Comparison of ENCODE assay signal across 8 cellular contexts in the genomic region with DNA sequence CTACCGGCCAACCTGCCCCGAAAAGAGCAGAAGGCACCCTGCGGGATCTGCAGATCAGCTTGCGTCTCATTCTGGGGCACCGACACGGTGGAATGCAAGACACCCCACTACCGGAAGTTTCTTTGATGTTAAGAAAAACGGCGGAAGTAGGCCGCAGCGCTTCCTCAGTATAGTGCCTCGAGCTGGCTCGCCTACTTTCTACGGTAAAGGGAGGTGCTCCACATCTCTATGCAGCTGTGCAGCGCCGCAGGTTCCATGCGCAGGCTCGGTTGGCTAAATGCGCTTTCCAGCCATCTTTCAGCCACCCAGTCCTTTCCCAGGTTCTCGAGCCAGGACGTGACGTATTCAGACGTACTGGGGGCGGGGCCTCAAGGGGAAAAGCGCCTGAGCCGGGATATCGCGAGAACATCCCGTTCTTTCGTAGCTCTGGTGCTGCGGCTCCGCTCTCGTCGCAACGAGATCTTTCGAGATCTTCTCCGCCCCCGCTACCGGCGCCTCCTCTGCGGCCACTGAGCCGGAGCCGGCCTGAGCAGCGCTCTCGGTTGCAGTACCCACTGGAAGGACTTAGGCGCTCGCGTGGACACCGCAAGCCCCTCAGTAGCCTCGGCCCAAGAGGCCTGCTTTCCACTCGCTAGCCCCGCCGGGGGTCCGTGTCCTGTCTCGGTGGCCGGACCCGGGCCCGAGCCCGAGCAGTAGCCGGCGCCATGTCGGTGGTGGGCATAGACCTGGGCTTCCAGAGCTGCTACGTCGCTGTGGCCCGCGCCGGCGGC. TPM values are rescaled to one million over a fixed set of nuclear protein-coding genes. Genes with fewer than 3 reads are reported as not detected.
A peak's percentile ranks its signal among the peaks of the same experiment; 100 is the strongest.
DNase-seq lines count a peak whose midpoint lies in the region; ATAC-seq and TF ChIP-seq lines count a peak whose summit lies in the region.

A gene (plus strand): TSS at position 467 of the 770 bp plus-strand sequence. CDS start 238 bp downstream, at position 705.

- in situ Hi-C loops in ACHN (cut with HindIII; ENCODE audit: low pct_ligation_motif_present, low pct_unique_long_range_greater_than_20kb, low sequenced_read_pairs): no loop called here
- in situ Hi-C loops in mammary epithelial cell (cut with MboI; ENCODE audit: low sequenced_read_pairs in 2 of 2): loop anchor here in 1 of 2 donors (5.0 kb wide), 1 partner anchor 89 kb away; a partner anchor contains a TSS

- H4K20me1 ChIP-seq in mammary epithelial cell (ENCODE audit: insufficient read depth, low read length): peaks cover 3% of the 10 kb centered on the region

- no peaks in the 10 kb centered on the region for H3K9me3 ChIP-seq in WERI-Rb-1 (ENCODE audit: severe bottlenecking)
- no peaks in the 10 kb centered on the region for H3K9me3 ChIP-seq in mammary epithelial cell (replicated peaks; ENCODE audit: insufficient read depth, low read length)
- H3K9me3 ChIP-seq in iPS-20b (ENCODE audit: insufficient read depth, low read depth, low read length): no peaks in the 10 kb centered on the region

- dilution Hi-C loops in mammary epithelial cell (cut with HindIII; ENCODE audit: low sequenced_read_pairs): loop anchor here (5.0 kb wide), 1 partner anchor 89 kb away; a partner anchor contains a TSS

- H3K4me1 ChIP-seq in mammary epithelial cell (ENCODE audit: insufficient read depth, low read length) (peaks cover 6% of the 10 kb centered on the region), iPS-20b (ENCODE audit: insufficient read depth, low read length) (peaks cover 15% of the 10 kb centered on the region)

- CTCF ChIA-PET in mammary epithelial cell (lab: Charles Lee; ENCODE audit: low non-redundant PET): interaction anchor here (0.5 kb wide), 1 partner anchor 110 kb away, joined by 4 read pairs; no protein-coding TSS in a partner anchor

- peak within 1 kb of the TSS; percentile 72 for H3K4me3 ChIP-seq in WERI-Rb-1 (ENCODE audit: low read depth, low read length)
- H3K4me3 ChIP-seq in mammary epithelial cell (replicated peaks in 1 of 3; ENCODE audit: insufficient read depth in 1 of 3, low read depth in 2 of 3, low read length in 3 of 3): peak within 1 kb of the TSS; percentile 72 to 96 (median 93)
- H3K4me3 ChIP-seq in iPS-20b (ENCODE audit: low read length): peak within 1 kb of the TSS; percentile 86
- H3K4me3 ChIP-seq in skin epidermis: peak within 1 kb of the TSS; percentile 78 to 99 (median 90)

- H3K27me3 ChIP-seq in WERI-Rb-1 (ENCODE audit: insufficient read depth, low read depth, severe bottlenecking): no peaks in the 10 kb centered on the region
- no peaks in the 10 kb centered on the region for H3K27me3 ChIP-seq in mammary epithelial cell (ENCODE audit: insufficient read depth, low read length)
- H3K27me3 ChIP-seq in iPS-20b (ENCODE audit: insufficient read depth, low read length): no peaks in the 10 kb centered on the region

- H3K9ac ChIP-seq in mammary epithelial cell (ENCODE audit: insufficient read depth, low read length) (peak within 1 kb of the TSS; percentile 99), iPS-20b (ENCODE audit: low read depth, low read length) (peak within 1 kb of the TSS; percentile 100)

- H3K36me3 ChIP-seq in WERI-Rb-1: peaks cover 33% of the 10 kb centered on the region
- no peaks in the 10 kb centered on the region for H3K36me3 ChIP-seq in mammary epithelial cell (ENCODE audit: insufficient read depth, low read length)
- 0 out of 2 replicates have a peak, but pooled peaks cover 4% of the 10 kb centered on the region for H3K36me3 ChIP-seq in iPS-20b (ENCODE audit: insufficient read depth, low read depth, low read length)

- H3K27ac ChIP-seq in WERI-Rb-1: peak within 1 kb of the TSS; percentile 97
- peak within 1 kb of the TSS; percentile 94 for H3K27ac ChIP-seq in mammary epithelial cell (ENCODE audit: insufficient read depth, low read depth, low read length)
- peak within 1 kb of the TSS; percentile 98 for H3K27ac ChIP-seq in iPS-20b (ENCODE audit: low read length)
- peak within 1 kb of the TSS; percentile 85 to 99 (median 97) for H3K27ac ChIP-seq in skin epidermis

- intact Hi-C loops in mammary epithelial cell (cut with micrococcal nuclease): loop anchor here (1.0 kb wide), 2 partner anchors 25 to 88 kb away; a partner anchor contains a TSS

- peak within 1 kb of the TSS; percentile 81 for H3K4me2 ChIP-seq in mammary epithelial cell (ENCODE audit: insufficient read depth, low read depth, low read length)

- WGBS in mammary epithelial cell (ENCODE audit: low coverage, missing lambda C conversion rate): 1% methylated on average over 37 of the region's 68 CpGs

- no TSS peak for BruUV-seq in mammary epithelial cell (replicated peaks; lab: Mats Ljungman, UMichigan)

- ATAC-seq in GM18873 (IDR thresholded peaks at IDR 0.05; ENCODE audit: low FRiP score, unreplicated experiment) (peak; percentile 78), HG03139 (IDR thresholded peaks at IDR 0.05; ENCODE audit: unreplicated experiment) (peak; percentile 84)

- TF ChIP-seq CTCF in WERI-Rb-1 (IDR thresholded peaks at IDR 0.05; ENCODE audit: low read depth, low read length): no peak
- no peak for TF ChIP-seq CTCF in mammary epithelial cell (conservative IDR thresholded peaks at IDR 0.05 in 1 of 2, IDR thresholded peaks at IDR 0.05 in 1 of 2; ENCODE audit: extremely low read depth in 1 of 2, insufficient read depth in 1 of 2, low read depth in 1 of 2, low read length in 2 of 2)

- DNase-seq in ACHN (peak; percentile 97), NCI-H2227 (lab: John Stamatoyannopoulos, UW; ENCODE audit: unreplicated experiment) (peak; percentile 98), WERI-Rb-1 (peak; percentile 98), mammary epithelial cell (peak; percentile 98)

- peaks cover 60% of the 10 kb centered on the region for H3K79me2 ChIP-seq in mammary epithelial cell (ENCODE audit: insufficient read depth, low read length)

- H2AFZ ChIP-seq in mammary epithelial cell (ENCODE audit: low read depth, low read length): peak within 1 kb of the TSS; percentile 87

RNA-seq across cellular contexts. Expression of the gene that starts here (rescaled TPM):
- total RNA-seq in mammary epithelial cell: 100 to 1,000 TPM; 137 to 189 TPM
- polyA plus RNA-seq in mammary epithelial cell: 50.3 TPM
- 86.8 TPM for polyA minus RNA-seq in mammary epithelial cell

Comparison
In these comparisons a context has a peak if more than half of its experiments do, and no peak if none do; other contexts are left out.
1. Peak in every context shown above with its lines: DNase-seq, ATAC-seq, H3K4me3 ChIP-seq and H3K27ac ChIP-seq.